In genomic region chr10:71815515-71816130, GRCh38 we compare ENCODE assay signal across 16 cellular contexts. TPM values are rescaled to one million over a fixed set of nuclear protein-coding genes. Genes with fewer than 3 reads are reported as not detected.
DNase-seq lines count a peak whose midpoint lies in the region; ATAC-seq, FAIRE-seq and TF ChIP-seq lines count a peak whose summit lies in the region.
"Had no signal": no experiment of that assay in that cellular context is flagged by ENCODE, and none has a peak within 500 bp of the region (broad histone marks: within the 10 kb centered on the region; RNA-seq: fewer than 3 reads in every experiment).

No MANE protein-coding gene starts in this region.

- TF ChIP-seq EP300 in gastroesophageal sphincter (IDR thresholded peaks at IDR 0.05) = no peak

- H3K79me2 ChIP-seq in astrocyte (ENCODE audit: insufficient read depth, low read length) = no peaks in the 10 kb centered on the region

- peak overlapping the region; percentile 19 for H3K27ac Mint-ChIP-seq in activated T-cell treated with anti-CD3 and anti-CD28 coated beads, Interleukin-2, amount 50 U/mL, for 72 hours
- no peak overlapping the region for H3K27ac Mint-ChIP-seq in astrocyte (ENCODE audit: unreplicated experiment)

- H2AFZ ChIP-seq in astrocyte (ENCODE audit: low read depth, low read length) = no peak overlapping the region

- H3K27ac ChIP-seq in astrocyte (ENCODE audit: low read depth, low read length) (no peak overlapping the region), gastroesophageal sphincter (peak overlapping the region in 3 of 4 donors; percentile 31 to 59 (median 58)), spleen (peak overlapping the region in 6 of 8 donors; percentile 32 to 92 (median 86))
- H3K27ac ChIP-seq: BLaER1 had no signal

- no peak for DNase-seq in activated T-cell treated with anti-CD3 and anti-CD28 coated beads, Interleukin-2, amount 50 U/mL, for 72 hours
- DNase-seq in activated T-cell treated with anti-CD3 and anti-CD28 coated beads, Interleukin-2, amount 50 U/mL, for 1 hour = no peak
- DNase-seq in astrocyte (ENCODE audit: low read depth) (no peak), spleen (peak; percentile 70), NCI-H146 (lab: John Stamatoyannopoulos, UW) (no peak), Ammon's horn (ENCODE audit: low spot score) (no peak), NCI-H345 treated with DMSO at 0.1 percent for 48 hours (lab: John Stamatoyannopoulos, UW; ENCODE audit: unreplicated experiment) (no peak)
- DNase-seq: 8988T; CD8-positive, alpha-beta memory T cell; NCI-H187 treated with DMSO at 0.1 percent for 48 hours; NCI-H446; NCI-H69; SIG-M5 had no signal

- H3K9me3 ChIP-seq in astrocyte (ENCODE audit: insufficient read depth, low read depth, low read length) (no peaks in the 10 kb centered on the region), gastroesophageal sphincter (no peaks in the 10 kb centered on the region), spleen (no peaks in the 10 kb centered on the region)
- H3K9me3 ChIP-seq: BLaER1 had no signal

- peaks cover 79% of the 10 kb centered on the region for H4K20me1 ChIP-seq in astrocyte (ENCODE audit: insufficient read depth, low read length)

- no peak overlapping the region for H3K4me3 ChIP-seq in astrocyte (ENCODE audit: insufficient read depth, low read depth, low read length)
- no peak overlapping the region for H3K4me3 ChIP-seq in gastroesophageal sphincter
- no peak overlapping the region for H3K4me3 ChIP-seq in spleen
- H3K4me3 ChIP-seq: BLaER1 had no signal

- TF ChIP-seq CTCF in astrocyte (IDR thresholded peaks at IDR 0.05; ENCODE audit: insufficient read depth, low read depth, low read length) (no peak), gastroesophageal sphincter (IDR thresholded peaks at IDR 0.05) (no peak), spleen (IDR thresholded peaks at IDR 0.05 in 8 of 11, conservative IDR thresholded peaks at IDR 0.05 in 3 of 11) (no peak)

- H3K36me3 ChIP-seq in astrocyte (ENCODE audit: insufficient read depth, low read length) = peaks cover 26% of the 10 kb centered on the region
- peaks cover 0 to 70% of the 10 kb centered on the region in 2 donors for H3K36me3 ChIP-seq in gastroesophageal sphincter
- peaks cover 4 to 94% (median 57%) of the 10 kb centered on the region in 6 donors for H3K36me3 ChIP-seq in spleen

- TF ChIP-seq POLR2A in gastroesophageal sphincter (IDR thresholded peaks at IDR 0.05) = no peak
- TF ChIP-seq POLR2A in spleen (IDR thresholded peaks at IDR 0.05) = no peak

- no peaks in the 10 kb centered on the region for H3K27me3 Mint-ChIP-seq in activated T-cell treated with anti-CD3 and anti-CD28 coated beads, Interleukin-2, amount 50 U/mL, for 72 hours (ENCODE audit: low read depth)
- H3K27me3 Mint-ChIP-seq in astrocyte (ENCODE audit: low read depth, unreplicated experiment) = no peaks in the 10 kb centered on the region
- H3K27me3 Mint-ChIP-seq: CD8-positive, alpha-beta memory T cell had no signal

- no peak for FAIRE-seq in astrocyte (lab: Jason Lieb, UNC)
- FAIRE-seq: GM19239 had no signal

- no peak overlapping the region for H3K4me3 Mint-ChIP-seq in activated T-cell treated with anti-CD3 and anti-CD28 coated beads, Interleukin-2, amount 50 U/mL, for 72 hours
- peak overlapping the region; percentile 54 for H3K4me3 Mint-ChIP-seq in astrocyte (ENCODE audit: unreplicated experiment)

- H3K4me1 ChIP-seq in astrocyte (ENCODE audit: insufficient read depth, low read length) = no peaks in the 10 kb centered on the region
- H3K4me1 ChIP-seq in gastroesophageal sphincter = peaks cover 0 to 47% (median 15%) of the 10 kb centered on the region in 3 donors
- peaks cover 6 to 93% (median 68%) of the 10 kb centered on the region in 6 donors for H3K4me1 ChIP-seq in spleen

- no peak overlapping the region for H3K9ac ChIP-seq in astrocyte (ENCODE audit: low read length)
- H3K9ac ChIP-seq: BLaER1 had no signal

- H3K27me3 ChIP-seq in astrocyte (ENCODE audit: insufficient read depth, low read length) = no peaks in the 10 kb centered on the region
- no peaks in the 10 kb centered on the region for H3K27me3 ChIP-seq in gastroesophageal sphincter
- no peaks in the 10 kb centered on the region for H3K27me3 ChIP-seq in spleen (replicated peaks in 1 of 7)
- H3K27me3 ChIP-seq: BLaER1 had no signal

- 80 to 81% methylated on average over 2 to 14 of the region's 15 CpGs for WGBS in gastroesophageal sphincter (ENCODE audit: low coverage in 1 of 2), 2 donors
- WGBS in spleen, 5 donors = 87 to 93% (median 90%) methylated on average over 15 of the region's 15 CpGs

- no peak for ATAC-seq in activated T-cell treated with anti-CD3 and anti-CD28 coated beads, Interleukin-2, amount 50 U/mL, for 72 hours (replicated peaks in 1 of 2)
- no peak for ATAC-seq in gastroesophageal sphincter

- H3K36me3 Mint-ChIP-seq in activated T-cell treated with anti-CD3 and anti-CD28 coated beads, Interleukin-2, amount 50 U/mL, for 72 hours (ENCODE audit: insufficient read depth in 2 of 2) = peaks cover 2 to 6% of the 10 kb centered on the region in 2 donors
- H3K36me3 Mint-ChIP-seq in astrocyte (ENCODE audit: low read depth, unreplicated experiment) = peaks cover 33% of the 10 kb centered on the region

- H3K4me1 Mint-ChIP-seq in activated T-cell treated with anti-CD3 and anti-CD28 coated beads, Interleukin-2, amount 50 U/mL, for 72 hours (ENCODE audit: low read depth) = no peaks in the 10 kb centered on the region
- no peaks in the 10 kb centered on the region for H3K4me1 Mint-ChIP-seq in astrocyte (ENCODE audit: low read depth, unreplicated experiment)
- H3K4me1 Mint-ChIP-seq: CD8-positive, alpha-beta memory T cell had no signal

- no peak overlapping the region for H3K4me2 ChIP-seq in astrocyte (ENCODE audit: low read length)
- H3K4me2 ChIP-seq: BLaER1 had no signal

- intact Hi-C loops in spleen (cut with DNase I; ENCODE audit: low total_unique reads) = loop anchor here (10.0 kb wide), 2 partner anchors 431 to 501 kb away; partner anchors contain the start of gene SLC29A3

- no peaks in the 10 kb centered on the region for H3K9me3 Mint-ChIP-seq in activated T-cell treated with anti-CD3 and anti-CD28 coated beads, Interleukin-2, amount 50 U/mL, for 72 hours
- H3K9me3 Mint-ChIP-seq in astrocyte (ENCODE audit: unreplicated experiment) = no peaks in the 10 kb centered on the region
- H3K9me3 Mint-ChIP-seq: CD8-positive, alpha-beta memory T cell had no signal

RNA-seq across cellular contexts. Expression of gene PSAP, which starts 35.4 kb away (rescaled TPM):
- 100 to 1,000 TPM; 111 to 139 TPM for total RNA-seq in activated T-cell treated with anti-CD3 and anti-CD28 coated beads, Interleukin-2, amount 50 U/mL, for 72 hours
- total RNA-seq in astrocyte = 1,120 and 1,191 TPM in 2 replicates
- 100 to 1,000 TPM; 604 to 881 (median 718) TPM for total RNA-seq in gastroesophageal sphincter
- 1,000 to 10,000 TPM; 1,269 to 1,826 (median 1,507) TPM for total RNA-seq in spleen
- 100 to 1,000 TPM; 363 to 690 (median 437) TPM for polyA plus RNA-seq in spleen

RNA-seq across cellular contexts. Expression of gene VSIR, which starts 42.3 kb away (rescaled TPM):
- 10 to 100 TPM; 70.1 to 70.5 TPM for total RNA-seq in activated T-cell treated with anti-CD3 and anti-CD28 coated beads, Interleukin-2, amount 50 U/mL, for 72 hours
- total RNA-seq in astrocyte (2.9 and 3.4 TPM in 2 replicates), gastroesophageal sphincter (10 to 100 TPM; 34.7 to 83.6 (median 61.6) TPM), spleen (100 to 1,000 TPM; 202 to 512 (median 313) TPM)
- polyA plus RNA-seq in spleen = 10 to 100 TPM; 34.5 to 84.3 (median 50.4) TPM
